In the genomic region with DNA sequence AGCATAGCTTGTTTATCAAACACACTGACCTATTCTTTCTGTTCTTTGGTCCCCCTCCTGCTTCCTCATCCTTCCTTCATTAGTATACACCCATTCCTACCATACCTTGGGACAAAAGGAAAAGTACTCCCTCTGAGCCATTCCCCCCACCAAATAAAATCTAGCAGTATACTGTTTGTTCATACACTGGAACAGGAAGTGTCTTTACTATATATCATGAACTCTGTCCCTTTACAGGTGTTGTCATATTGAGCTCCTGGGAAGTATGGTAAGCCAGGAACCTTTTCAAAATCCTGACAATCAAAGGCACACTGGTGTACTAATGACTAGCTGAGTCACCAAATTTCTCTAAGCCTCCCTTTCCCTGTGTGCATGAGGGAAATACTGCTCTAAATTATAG, we compare ENCODE assay signal across 28 cellular contexts.
"Had no signal": no experiment of that assay in that cellular context is flagged by ENCODE, and none has a peak within 500 bp of the region (broad histone marks: within the 10 kb centered on the region; RNA-seq: fewer than 3 reads in every experiment).

No MANE protein-coding gene starts in this region.

- H3K9me3 ChIP-seq: adrenal gland had no signal

- H3K36me3 ChIP-seq: adrenal gland had no signal

- H3K27me3 ChIP-seq: adrenal gland had no signal

- H3K4me3 ChIP-seq: adrenal gland had no signal

- H3K27ac ChIP-seq: adrenal gland, VCaP had no signal

- DNase-seq: activated B cell treated with CpG ODN at 0.5 μM for 24 hours; activated CD4-positive, alpha-beta memory T cell treated with anti-CD3 and anti-CD28 coated beads for 36 hours; activated CD4-positive, alpha-beta T cell treated with anti-CD3 and anti-CD28 coated beads for 4 hours; activated CD4-positive, alpha-beta T cell treated with anti-CD3 and anti-CD28 coated beads, Interleukin-2, amount 50 U/mL, for 1 hour; activated CD4-positive, CD25-positive, alpha-beta regulatory T cell treated with anti-CD3 and anti-CD28 coated beads, Interleukin-2, amount 50 U/mL, for 72 hours; activated CD8-positive, alpha-beta memory T cell treated with anti-CD3 and anti-CD28 coated beads, Interleukin-2, amount 50 U/mL, for 4 hours; activated gamma-delta T cell treated with Interleukin-2 at 50 U/mL for 16 hours; activated naive CD4-positive, alpha-beta T cell treated with anti-CD3 and anti-CD28 coated beads for 36 hours; activated T-cell treated with anti-CD3 and anti-CD28 coated beads for 4 hours; activated T-cell treated with anti-CD3 and anti-CD28 coated beads, Interleukin-2, amount 50 U/mL, for 4 hours; adrenal gland; NCI-H1105; NCI-H1417 treated with DMSO at 0.1 percent for 48 hours; NCI-H187 treated with DMSO at 0.1 percent for 48 hours; NCI-H2081 treated with DMSO at 0.1 percent for 48 hours; NCI-H226; NCI-H446 treated with DMSO at 0.1 percent for 48 hours; NCI-H524; NCI-H748 treated with DMSO at 0.1 percent for 48 hours; NK-92 treated with Interleukin-12 subunit alpha and Interleukin-12 subunit beta, amount 100 ng/mL, for 24 hours; PC-3; Right ventricle myocardium superior; SW 1271; T-helper 1 cell; T-helper 2 cell; T-helper 9 cell had no signal

- ATAC-seq: activated naive CD4-positive, alpha-beta T cell treated with anti-CD3 and anti-CD28 coated beads, Interleukin-2, amount 50 U/mL, for 72 hours; activated T-cell treated with anti-CD3 and anti-CD28 coated beads, Interleukin-2, amount 50 U/mL, for 4 hours; PC-3 had no signal

- H3K4me1 ChIP-seq: adrenal gland had no signal
